16 cellular contexts compared by ENCODE assay signal in the genomic region with DNA sequence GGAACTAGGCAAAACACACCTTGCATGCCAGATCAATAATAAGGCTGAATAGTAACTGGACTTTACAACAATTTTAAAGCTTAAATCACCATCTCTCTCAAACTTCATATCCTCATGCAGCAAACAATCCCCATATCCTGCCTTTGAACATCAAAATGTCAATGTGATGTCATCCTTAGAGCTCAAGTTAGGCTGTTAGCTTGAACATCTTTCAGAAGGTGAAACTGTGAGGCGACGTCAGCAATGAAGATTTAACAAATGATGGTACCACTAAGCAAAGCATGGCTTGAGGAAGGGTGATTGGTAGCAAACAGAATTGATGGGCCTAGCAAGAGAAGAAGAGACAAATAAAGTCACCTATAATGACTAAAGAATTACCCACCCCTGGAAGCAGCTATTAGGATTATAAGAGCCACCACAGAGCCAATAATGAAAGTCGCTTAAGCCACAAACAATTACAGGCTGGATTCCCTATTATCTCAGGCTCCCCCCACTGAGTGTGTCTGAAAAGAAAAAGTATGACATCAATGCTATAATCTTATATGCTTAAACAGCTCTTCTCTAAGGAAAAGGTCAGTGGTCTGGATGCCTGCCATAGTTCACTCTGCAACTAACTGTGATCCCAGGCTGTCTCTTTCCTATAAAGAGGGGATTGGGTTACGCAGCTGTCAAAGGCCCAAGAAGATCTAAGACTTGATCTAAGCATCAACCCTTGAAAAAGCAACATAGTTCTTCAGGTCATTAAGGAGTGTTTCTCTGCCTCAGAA. TPM values are rescaled to one million over a fixed set of nuclear protein-coding genes. Genes with fewer than 3 reads are reported as not detected.
DNase-seq lines count a peak whose midpoint lies in the region; TF ChIP-seq lines count a peak whose summit lies in the region.
"Had no signal": no experiment of that assay in that cellular context is flagged by ENCODE, and none has a peak within 500 bp of the region (broad histone marks: within the 10 kb centered on the region; RNA-seq: fewer than 3 reads in every experiment).

No MANE protein-coding gene starts in this region.

- intact Hi-C loops in esophagus muscularis mucosa (cut with DNase I) (no loop called here), transverse colon (cut with DNase I; ENCODE audit: low total_unique reads) (no loop called here)

- H3K18ac ChIP-seq in neuronal stem cell (ENCODE audit: low read length) = no peak overlapping the region

- H3K9me3 ChIP-seq in esophagus muscularis mucosa = no peaks in the 10 kb centered on the region
- H3K9me3 ChIP-seq in neuronal stem cell (replicated peaks in 1 of 2; ENCODE audit: control insufficient read depth in 2 of 2, insufficient read depth in 1 of 2, low read depth in 1 of 2, low read length in 2 of 2) = no peaks in the 10 kb centered on the region
- H3K9me3 ChIP-seq in transverse colon = no peaks in the 10 kb centered on the region
- H3K9me3 ChIP-seq: Caco-2, Peyer's patch, upper lobe of right lung had no signal

- H3K36me3 ChIP-seq in esophagus muscularis mucosa (peaks cover 0 to 18% (median 0%) of the 10 kb centered on the region in 4 donors), neuronal stem cell (replicated peaks in 1 of 2; ENCODE audit: control insufficient read depth in 2 of 2, insufficient read depth in 2 of 2, low read length in 2 of 2) (peaks cover 0 to 2% of the 10 kb centered on the region in 2 donors), transverse colon (peaks cover 0 to 5% (median 0%) of the 10 kb centered on the region in 4 donors)
- H3K36me3 ChIP-seq: upper lobe of right lung had no signal

- no peak overlapping the region for H2BK5ac ChIP-seq in neuronal stem cell (ENCODE audit: low read length)

- TF ChIP-seq EP300 in esophagus muscularis mucosa (IDR thresholded peaks at IDR 0.05) (no peak), transverse colon (IDR thresholded peaks at IDR 0.05; ENCODE audit: low read depth) (no peak)

- no peak overlapping the region for H3K9ac ChIP-seq in neuronal stem cell (ENCODE audit: low read depth, low read length, poor library complexity)

- H3K27ac ChIP-seq in esophagus muscularis mucosa (replicated peaks in 1 of 4) = peak overlapping the region in 3 of 4 donors; percentile 13 to 64 (median 42)
- H3K27ac ChIP-seq in neuronal stem cell (replicated peaks; ENCODE audit: low read length) = peak overlapping the region; percentile 41
- no peak overlapping the region for H3K27ac ChIP-seq in transverse colon
- H3K27ac ChIP-seq: upper lobe of right lung had no signal

- H3K23ac ChIP-seq in neuronal stem cell (ENCODE audit: low read depth, low read length, poor library complexity) = no peak overlapping the region

- no peak overlapping the region for H2AFZ ChIP-seq in neuronal stem cell (ENCODE audit: low read length)

- TF ChIP-seq POLR2A in esophagus muscularis mucosa (IDR thresholded peaks at IDR 0.05; ENCODE audit: low read depth) = no peak
- no peak for TF ChIP-seq POLR2A in transverse colon (IDR thresholded peaks at IDR 0.05)

- peaks cover 2% of the 10 kb centered on the region for H3K27me3 Mint-ChIP-seq in activated CD4-positive, alpha-beta memory T cell treated with anti-CD3 and anti-CD28 coated beads, Interleukin-2, amount 10 ng/mL, durations not matched to agents 7 days and 5 days

- no peak overlapping the region for H2AK5ac ChIP-seq in neuronal stem cell (ENCODE audit: low read depth, low read length)

- H3K4me3 ChIP-seq in esophagus muscularis mucosa (no peak overlapping the region), neuronal stem cell (ENCODE audit: low read length in 2 of 2) (no peak overlapping the region), transverse colon (no peak overlapping the region)
- H3K4me3 ChIP-seq: lung, Peyer's patch, upper lobe of right lung had no signal

- H4K91ac ChIP-seq in neuronal stem cell (ENCODE audit: low read depth, low read length, poor library complexity) = no peak overlapping the region

- no peak overlapping the region for H2BK15ac ChIP-seq in neuronal stem cell (ENCODE audit: low read length)

- H3K36me3 Mint-ChIP-seq in activated CD4-positive, alpha-beta memory T cell treated with anti-CD3 and anti-CD28 coated beads, Interleukin-2, amount 10 ng/mL, durations not matched to agents 7 days and 5 days (ENCODE audit: low read depth) = no peaks in the 10 kb centered on the region

- no peak overlapping the region for H4K8ac ChIP-seq in neuronal stem cell (ENCODE audit: low read depth, low read length)

- H3K79me1 ChIP-seq in neuronal stem cell (ENCODE audit: low read depth, low read length) = no peaks in the 10 kb centered on the region

- H2BK120ac ChIP-seq in neuronal stem cell (ENCODE audit: low read depth, low read length) = no peak overlapping the region

- H2BK12ac ChIP-seq in neuronal stem cell (ENCODE audit: low read length) = no peak overlapping the region

- CTCF ChIA-PET in activated CD4-positive, alpha-beta memory T cell treated with anti-CD3 and anti-CD28 coated beads, Interleukin-2, amount 10 ng/mL, durations not matched to agents 7 days and 5 days (lab: Charles Lee) = interaction anchor here (0.6 kb wide), 1 partner anchor 43 kb away, joined by 3 read pairs; no protein-coding TSS in a partner anchor

- no peak overlapping the region for H3K27ac Mint-ChIP-seq in activated CD4-positive, alpha-beta memory T cell treated with anti-CD3 and anti-CD28 coated beads, Interleukin-2, amount 10 ng/mL, durations not matched to agents 7 days and 5 days

- H3K4me3 Mint-ChIP-seq in activated CD4-positive, alpha-beta memory T cell treated with anti-CD3 and anti-CD28 coated beads, Interleukin-2, amount 10 ng/mL, durations not matched to agents 7 days and 5 days = no peak overlapping the region

- no peaks in the 10 kb centered on the region for H3K4me1 Mint-ChIP-seq in activated CD4-positive, alpha-beta memory T cell treated with anti-CD3 and anti-CD28 coated beads, Interleukin-2, amount 10 ng/mL, durations not matched to agents 7 days and 5 days

- in situ Hi-C loops in transverse colon (cut with MboI; ENCODE audit: low pct_ligation_motif_present in 1 of 4, low pct_unique_long_range_greater_than_20kb in 1 of 4, low sequenced_read_pairs in 3 of 4) = no loop called here

- 83% methylated on average over 4 of the region's 4 CpGs for WGBS in esophagus muscularis mucosa
- no CpG with 5 or more reads among the region's 4 CpGs for WGBS in neuronal stem cell (ENCODE audit: extremely low coverage in 2 of 2, insufficient read length in 2 of 2, insufficient replicate concordance in 1 of 2), 2 donors
- WGBS in transverse colon (ENCODE audit: low coverage in 1 of 2), 2 donors = 82 to 86% methylated on average over 3 to 4 of the region's 4 CpGs

- no peak overlapping the region for H3K4me2 ChIP-seq in neuronal stem cell (ENCODE audit: insufficient read depth, low read length, poor library complexity, severe bottlenecking)

- H3K9me3 Mint-ChIP-seq in activated CD4-positive, alpha-beta memory T cell treated with anti-CD3 and anti-CD28 coated beads, Interleukin-2, amount 10 ng/mL, durations not matched to agents 7 days and 5 days = no peaks in the 10 kb centered on the region

- no peak overlapping the region for H3K4ac ChIP-seq in neuronal stem cell (ENCODE audit: low read length)

- H3K4me1 ChIP-seq in esophagus muscularis mucosa = peaks cover 34 to 56% (median 49%) of the 10 kb centered on the region in 4 donors
- H3K4me1 ChIP-seq in neuronal stem cell (ENCODE audit: control insufficient read depth in 2 of 2, insufficient read depth in 1 of 2, low read depth in 1 of 2, low read length in 2 of 2) = peaks cover 0 to 30% of the 10 kb centered on the region in 2 donors
- peaks cover 5 to 37% (median 8%) of the 10 kb centered on the region in 4 donors for H3K4me1 ChIP-seq in transverse colon
- H3K4me1 ChIP-seq: upper lobe of right lung had no signal

- H3K14ac ChIP-seq in neuronal stem cell (ENCODE audit: low read length) = no peak overlapping the region

- H3K27me3 ChIP-seq in esophagus muscularis mucosa (no peaks in the 10 kb centered on the region), neuronal stem cell (ENCODE audit: control insufficient read depth in 3 of 3, insufficient read depth in 3 of 3, low read depth in 1 of 3, low read length in 3 of 3) (no peaks in the 10 kb centered on the region), transverse colon (no peaks in the 10 kb centered on the region)
- H3K27me3 ChIP-seq: Peyer's patch, upper lobe of right lung had no signal

- DNase-seq in NCI-H2081 (lab: John Stamatoyannopoulos, UW) = peak; percentile 8 to 33
- DNase-seq in NCI-H2081 treated with DMSO at 0.1 percent for 48 hours (lab: John Stamatoyannopoulos, UW) = no peak
- DNase-seq in NCI-H748 (lab: John Stamatoyannopoulos, UW; ENCODE audit: unreplicated experiment) = peak; percentile 79
- no peak for DNase-seq in esophagus muscularis mucosa (ENCODE audit: extremely low spot score)
- peak; percentile 76 for DNase-seq in neuronal stem cell (ENCODE audit: low spot score)
- no peak for DNase-seq in transverse colon
- DNase-seq in activated CD4-positive, alpha-beta T cell treated with anti-CD3 and anti-CD28 coated beads for 1 hour = no peak
- DNase-seq in activated CD4-positive, alpha-beta memory T cell treated with anti-CD3 and anti-CD28 coated beads, Interleukin-2, amount 10 ng/mL, durations not matched to agents 7 days and 5 days = no peak
- DNase-seq: Caco-2; central memory CD4-positive, alpha-beta T cell; H7; NCI-H1436 treated with DMSO at 0.1 percent for 48 hours; Peyer's patch; stimulated activated CD4-positive, alpha-beta T cell treated with anti-CD3 and anti-CD28 coated beads, Interleukin-15, amount 100 ng/mL, for 24 hours; upper lobe of right lung had no signal

- TF ChIP-seq CTCF in esophagus muscularis mucosa (IDR thresholded peaks at IDR 0.05) (no peak), transverse colon (IDR thresholded peaks at IDR 0.05) (no peak)

- POLR2A ChIA-PET in activated CD4-positive, alpha-beta memory T cell treated with anti-CD3 and anti-CD28 coated beads, Interleukin-2, amount 10 ng/mL, durations not matched to agents 7 days and 5 days (lab: Charles Lee) = no interaction called here

RNA-seq across cellular contexts. Expression of gene EGLN3, which starts 18.2 kb away (rescaled TPM):
- 10 to 100 TPM; 24.0 to 41.1 (median 24.5) TPM for total RNA-seq in esophagus muscularis mucosa
- 7.8 TPM for polyA plus RNA-seq in neuronal stem cell (2013, experiment 1 of 2)
- polyA plus RNA-seq in neuronal stem cell (2013, experiment 2 of 2) = 8.1 TPM
- total RNA-seq in transverse colon = 100 to 1,000 TPM in 1 of 4 donors, 10 to 100 TPM in 3; 10.7 to 125 (median 45.2) TPM
- 10 to 100 TPM; 10.9 to 12.0 TPM for total RNA-seq in activated CD4-positive, alpha-beta memory T cell treated with anti-CD3 and anti-CD28 coated beads, Interleukin-2, amount 10 ng/mL, durations not matched to agents 7 days and 5 days

Comparison
In these comparisons a context has a peak if more than half of its experiments do, and no peak if none do; other contexts are left out.
1. DNase-seq: peak in NCI-H2081 (2 of 2), NCI-H748 (single experiment) and neuronal stem cell (single experiment); none in NCI-H2081 treated with DMSO at 0.1 percent for 48 hours (single experiment), esophagus muscularis mucosa (single experiment), transverse colon (single experiment), activated CD4-positive, alpha-beta T cell treated with anti-CD3 and anti-CD28 coated beads for 1 hour (single experiment) and activated CD4-positive, alpha-beta memory T cell treated with anti-CD3 and anti-CD28 coated beads, Interleukin-2, amount 10 ng/mL, durations not matched to agents 7 days and 5 days (single experiment).
2. H3K27ac ChIP-seq: peak in esophagus muscularis mucosa (3 of 4) and neuronal stem cell (single experiment); none in transverse colon (0 of 4).